9 cellular contexts compared by ENCODE assay signal in the genomic region with DNA sequence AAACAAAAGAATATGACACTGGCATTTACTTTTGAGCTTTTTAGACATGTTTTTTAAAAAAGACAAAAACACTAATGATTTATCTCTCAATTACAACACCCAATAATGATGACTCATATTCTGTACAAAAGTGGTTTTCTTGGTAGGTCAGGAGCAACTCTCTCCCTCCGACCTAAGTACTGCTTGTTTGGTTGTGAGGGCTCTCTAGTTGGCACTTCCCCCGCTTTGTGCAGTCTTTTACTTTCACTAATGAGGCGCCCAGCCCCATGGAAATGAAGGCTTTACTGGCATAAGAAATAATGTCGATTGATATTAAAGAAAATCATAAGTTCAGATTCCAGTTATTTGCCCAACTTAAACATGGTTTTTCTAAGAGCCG. TPM values are rescaled to one million over a fixed set of nuclear protein-coding genes. Genes with fewer than 3 reads are reported as not detected.
DNase-seq lines count a peak whose midpoint lies in the region; ATAC-seq, FAIRE-seq and TF ChIP-seq lines count a peak whose summit lies in the region.
"Had no signal": no experiment of that assay in that cellular context is flagged by ENCODE, and none has a peak within 500 bp of the region (broad histone marks: within the 10 kb centered on the region; RNA-seq: fewer than 3 reads in every experiment).

No MANE protein-coding gene starts in this region.

- DNase-seq in A673 (ENCODE audit: low spot score) (peak; percentile 35), Panc1 (ENCODE audit: low read depth, low spot score) (no peak), amniotic epithelial cell (ENCODE audit: low read depth) (peak; percentile 80), kidney (no peak)
- DNase-seq in stimulated activated naive CD4-positive, alpha-beta T cell (lab: John Stamatoyannopoulos, UW): peak in 4 of 6 experiments; percentile 2 to 23 (median 12)

- TF ChIP-seq CTCF in A673 (conservative IDR thresholded peaks at IDR 0.05; ENCODE audit: low read depth, low read length) (no peak), Panc1 (IDR thresholded peaks at IDR 0.05) (no peak), kidney (IDR thresholded peaks at IDR 0.05; ENCODE audit: borderline replicate concordance, extremely low read depth, insufficient read depth) (no peak)

- no TSS peak for BruUV-seq in A673 (replicated peaks; lab: Mats Ljungman, UMichigan)
- BruUV-seq in Panc1 (replicated peaks; lab: Mats Ljungman, UMichigan): TSS peak; percentile 65

- FAIRE-seq in kidney (lab: Jason Lieb, UNC): no peak

- POLR2A ChIA-PET in A673 (lab: Charles Lee; ENCODE audit: low non-redundant PET): interaction anchor here (0.5 kb wide), 1 partner anchor 28 kb away, joined by 5 read pairs; no protein-coding TSS in a partner anchor
- POLR2A ChIA-PET in Panc1 (lab: Charles Lee): no interaction called here

- no peak overlapping the region for H3K9ac ChIP-seq in kidney (ENCODE audit: low read length in 2 of 2)

- CTCF ChIA-PET in A673 (lab: Charles Lee): no interaction called here
- CTCF ChIA-PET in Panc1 (lab: Charles Lee): no interaction called here

- in situ Hi-C loops in Panc1 (cut with HindIII; ENCODE audit: low pct_unique_long_range_greater_than_20kb, low sequenced_read_pairs): no loop called here

- H3K36me3 ChIP-seq in A673 (ENCODE audit: insufficient read depth, low read length, poor library complexity, severe bottlenecking) (peaks cover 13% of the 10 kb centered on the region), Panc1 (ENCODE audit: control insufficient read depth, insufficient read depth, low read length) (no peaks in the 10 kb centered on the region), kidney (ENCODE audit: control insufficient read depth in 1 of 2, insufficient read depth in 2 of 2, low read length in 2 of 2) (no peaks in the 10 kb centered on the region)

- peaks cover 12% of the 10 kb centered on the region for H3K4me1 ChIP-seq in A673 (ENCODE audit: insufficient read depth, low read length, poor library complexity, severe bottlenecking)
- H3K4me1 ChIP-seq in Panc1 (ENCODE audit: control insufficient read depth, insufficient read depth, low read length): peaks cover 15% of the 10 kb centered on the region
- H3K4me1 ChIP-seq in kidney (ENCODE audit: control insufficient read depth in 1 of 2, insufficient read depth in 1 of 2, low read depth in 1 of 2, low read length in 2 of 2): peaks cover 0 to 2% of the 10 kb centered on the region in 2 donors

- H3K27ac ChIP-seq in A673 (ENCODE audit: low read depth, low read length, poor library complexity, severe bottlenecking) (no peak overlapping the region), Panc1 (ENCODE audit: low read length) (peak overlapping the region; percentile 86), kidney (ENCODE audit: low read depth in 2 of 2, low read length in 2 of 2) (no peak overlapping the region)

- ATAC-seq in HG03064 (IDR thresholded peaks at IDR 0.05; ENCODE audit: low read depth, unreplicated experiment) (peak; percentile 41), Panc1 (no peak), GM21390 (IDR thresholded peaks at IDR 0.05; ENCODE audit: unreplicated experiment) (no peak)

- no peaks in the 10 kb centered on the region for H3K9me3 ChIP-seq in A673 (ENCODE audit: low read depth, low read length, poor library complexity, severe bottlenecking)
- no peaks in the 10 kb centered on the region for H3K9me3 ChIP-seq in Panc1 (ENCODE audit: control insufficient read depth, insufficient read depth, low read depth, low read length)
- no peaks in the 10 kb centered on the region for H3K9me3 ChIP-seq in kidney (ENCODE audit: control insufficient read depth in 1 of 2, low read length in 2 of 2)
- H3K9me3 ChIP-seq: mucosa of descending colon had no signal

- H3K4me3 ChIP-seq in A673 (ENCODE audit: low read depth, low read length, poor library complexity, severe bottlenecking) (peak overlapping the region; percentile 74), GM08714 (ENCODE audit: low read length) (peak overlapping the region; percentile 67), Panc1 (ENCODE audit: low read depth in 2 of 2, low read length in 2 of 2) (peak overlapping the region; percentile 72 to 75), kidney (ENCODE audit: low read length in 2 of 2) (peak overlapping the region; percentile 25 to 46)
- H3K4me3 ChIP-seq: mucosa of descending colon had no signal

- no peaks in the 10 kb centered on the region for H3K27me3 ChIP-seq in A673 (replicated peaks; ENCODE audit: insufficient read depth, low read depth, low read length, poor library complexity)
- no peaks in the 10 kb centered on the region for H3K27me3 ChIP-seq in Panc1 (ENCODE audit: control insufficient read depth, insufficient read depth, low read length)

- intact Hi-C loops in A673 (cut with micrococcal nuclease; ENCODE audit: unreplicated experiment): no loop called here
- intact Hi-C loops in Panc1 (cut with micrococcal nuclease; ENCODE audit: unreplicated experiment): no loop called here
- intact Hi-C loops in kidney (cut with DNase I): no loop called here

RNA-seq across cellular contexts. Expression of a gene that starts 1.3 kb away (rescaled TPM):
- total RNA-seq in A673 (2021) (17.3 and 19.4 TPM in 2 replicates), Panc1 (2021; ENCODE audit: unreplicated experiment) (16.2 TPM), kidney (18.2 TPM)
- 5.1 TPM for polyA plus RNA-seq in Panc1 (2012; ENCODE audit: insufficient read length)
- 2.5 TPM for polyA plus RNA-seq in kidney (ENCODE audit: insufficient read depth, low read depth, low replicate concordance)

RNA-seq across cellular contexts. Expression of a gene that starts 13.8 kb away (rescaled TPM):
- 18.2 and 19.0 TPM in 2 replicates for total RNA-seq in A673 (2021)
- total RNA-seq in Panc1 (2021; ENCODE audit: unreplicated experiment): 26.0 TPM
- 9.6 TPM for polyA plus RNA-seq in Panc1 (2012; ENCODE audit: insufficient read length)
- 11.6 TPM for total RNA-seq in kidney
- 5.8 TPM for polyA plus RNA-seq in kidney (ENCODE audit: insufficient read depth, low read depth, low replicate concordance)

Comparison
In these comparisons a context has a peak if more than half of its experiments do, and no peak if none do; other contexts are left out.
1. DNase-seq: peak in A673 (single experiment), amniotic epithelial cell (single experiment) and stimulated activated naive CD4-positive, alpha-beta T cell (4 of 6); none in Panc1 (single experiment) and kidney (single experiment).
2. Peak in every context shown above with its lines, with median percentiles within 50 percentile points of each other: H3K4me3 ChIP-seq.